In the genomic region with DNA sequence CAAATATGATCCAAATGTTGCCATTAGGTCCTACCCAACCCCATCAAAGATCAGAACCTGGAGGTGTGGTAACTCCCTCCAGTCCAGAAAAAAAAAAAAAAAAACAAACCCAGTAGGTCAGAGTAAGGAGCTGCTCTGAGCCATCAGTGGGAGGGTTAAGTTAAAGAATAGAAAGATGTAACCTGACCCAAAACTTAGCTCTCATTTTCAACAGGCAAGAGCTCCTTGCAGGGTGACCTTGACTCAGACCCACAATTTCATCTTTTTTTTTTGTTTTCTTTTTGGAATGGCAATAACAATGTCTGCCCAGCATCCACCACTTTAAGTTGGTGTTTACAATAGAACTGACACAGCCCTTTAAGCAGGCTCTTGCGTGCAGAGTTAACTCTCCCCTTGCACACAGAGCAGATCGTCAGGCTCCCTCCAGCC, we compare ENCODE assay signal across 2 cellular contexts.
TF ChIP-seq lines count a peak whose summit lies in the region.

No MANE protein-coding gene starts in this region.

TF ChIP-seq in HepG2, 621 proteins besides CTCF, POLR2A, EP300 and RAD21:
- TF ChIP-seq, protein P1, sequence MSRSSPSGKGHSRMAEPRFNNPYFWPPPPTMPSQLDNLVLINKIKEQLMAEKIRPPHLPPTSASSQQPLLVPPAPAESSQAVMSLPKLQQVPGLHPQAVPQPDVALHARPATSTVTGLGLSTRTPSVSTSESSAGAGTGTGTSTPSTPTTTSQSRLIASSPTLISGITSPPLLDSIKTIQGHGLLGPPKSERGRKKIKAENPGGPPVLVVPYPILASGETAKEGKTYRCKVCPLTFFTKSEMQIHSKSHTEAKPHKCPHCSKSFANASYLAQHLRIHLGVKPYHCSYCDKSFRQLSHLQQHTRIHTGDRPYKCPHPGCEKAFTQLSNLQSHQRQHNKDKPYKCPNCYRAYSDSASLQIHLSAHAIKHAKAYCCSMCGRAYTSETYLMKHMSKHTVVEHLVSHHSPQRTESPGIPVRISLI (CRISPR knock-in tag; IDR thresholded peaks at IDR 0.05; ENCODE audit: borderline replicate concordance), result peak; percentile 73
- TF ChIP-seq SIX1 (CRISPR knock-in tag; IDR thresholded peaks at IDR 0.05; ENCODE audit: borderline replicate concordance), result peak; percentile 27; the same call in 1 of the 2 replicates
- TF ChIP-seq, protein P2, sequence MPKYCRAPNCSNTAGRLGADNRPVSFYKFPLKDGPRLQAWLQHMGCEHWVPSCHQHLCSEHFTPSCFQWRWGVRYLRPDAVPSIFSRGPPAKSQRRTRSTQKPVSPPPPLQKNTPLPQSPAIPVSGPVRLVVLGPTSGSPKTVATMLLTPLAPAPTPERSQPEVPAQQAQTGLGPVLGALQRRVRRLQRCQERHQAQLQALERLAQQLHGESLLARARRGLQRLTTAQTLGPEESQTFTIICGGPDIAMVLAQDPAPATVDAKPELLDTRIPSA (CRISPR knock-in tag; IDR thresholded peaks at IDR 0.05; ENCODE audit: borderline replicate concordance), result no peak
- peak; percentile 19; the same call in 1 of the 2 replicates for TF ChIP-seq GATAD2A (CRISPR knock-in tag; IDR thresholded peaks at IDR 0.05)
- TF ChIP-seq NCOA2 (CRISPR knock-in tag; IDR thresholded peaks at IDR 0.05), result 0 out of 2 replicates have a peak, but pooled peaks have one; percentile 29
- TF ChIP-seq SNAI1 (CRISPR knock-in tag; IDR thresholded peaks at IDR 0.05; ENCODE audit: borderline replicate concordance), result no peak
- TF ChIP-seq FOXA3 (CRISPR knock-in tag; IDR thresholded peaks at IDR 0.05), result peak; percentile 64; the same call in 1 of the 2 replicates
- TF ChIP-seq, protein P3, sequence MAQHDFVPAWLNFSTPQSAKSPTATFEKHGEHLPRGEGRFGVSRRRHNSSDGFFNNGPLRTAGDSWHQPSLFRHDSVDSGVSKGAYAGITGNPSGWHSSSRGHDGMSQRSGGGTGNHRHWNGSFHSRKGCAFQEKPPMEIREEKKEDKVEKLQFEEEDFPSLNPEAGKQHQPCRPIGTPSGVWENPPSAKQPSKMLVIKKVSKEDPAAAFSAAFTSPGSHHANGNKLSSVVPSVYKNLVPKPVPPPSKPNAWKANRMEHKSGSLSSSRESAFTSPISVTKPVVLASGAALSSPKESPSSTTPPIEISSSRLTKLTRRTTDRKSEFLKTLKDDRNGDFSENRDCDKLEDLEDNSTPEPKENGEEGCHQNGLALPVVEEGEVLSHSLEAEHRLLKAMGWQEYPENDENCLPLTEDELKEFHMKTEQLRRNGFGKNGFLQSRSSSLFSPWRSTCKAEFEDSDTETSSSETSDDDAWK (CRISPR knock-in tag; IDR thresholded peaks at IDR 0.05), result no peak
- TF ChIP-seq ZNF782 (CRISPR knock-in tag; IDR thresholded peaks at IDR 0.05; ENCODE audit: borderline replicate concordance), result no peak
- TF ChIP-seq ZNF652 (CRISPR knock-in tag; IDR thresholded peaks at IDR 0.05; ENCODE audit: borderline replicate concordance, low read depth), result peak; percentile 65
- TF ChIP-seq HDAC2 (CRISPR knock-in tag; IDR thresholded peaks at IDR 0.05), result peak; percentile 34; the same call in 1 of the 2 replicates
- TF ChIP-seq POLR2G (IDR thresholded peaks at IDR 0.05; ENCODE audit: low read depth, low read length), result no peak
- TF ChIP-seq FOXO1 (CRISPR knock-in tag; IDR thresholded peaks at IDR 0.05), result peak; percentile 14; the same call in 1 of the 2 replicates
- TF ChIP-seq SIX4 (CRISPR knock-in tag; IDR thresholded peaks at IDR 0.05), result peak; percentile 76; the same call in 1 of the 2 replicates
- no peak for TF ChIP-seq SOX6 (IDR thresholded peaks at IDR 0.05)
- peak; percentile 34; the same call in 1 of the 2 replicates for TF ChIP-seq SOX6 (CRISPR knock-in tag; IDR thresholded peaks at IDR 0.05)
- TF ChIP-seq FOXA1 (IDR thresholded peaks at IDR 0.05), result no peak
- TF ChIP-seq FOXA1 (CRISPR knock-in tag; IDR thresholded peaks at IDR 0.05), result peak; percentile 43; the same call in 1 of the 2 replicates
- TF ChIP-seq ZBTB3 (CRISPR knock-in tag; IDR thresholded peaks at IDR 0.05; ENCODE audit: borderline replicate concordance, low read depth), result no peak
- TF ChIP-seq MATR3 (CRISPR knock-in tag; IDR thresholded peaks at IDR 0.05), result no peak
- no peak for TF ChIP-seq FOXP1 (IDR thresholded peaks at IDR 0.05)
- peak; percentile 21; the same call in 1 of the 2 replicates for TF ChIP-seq FOXP1 (CRISPR knock-in tag; IDR thresholded peaks at IDR 0.05)
- no peak for TF ChIP-seq SOX13 (IDR thresholded peaks at IDR 0.05)
- TF ChIP-seq SOX13 (CRISPR knock-in tag; conservative IDR thresholded peaks at IDR 0.05 in 1 of 2, IDR thresholded peaks at IDR 0.05 in 1 of 2), result peak in 1 of 2 experiments; percentile 58; a peak in 1 of 4 replicates
- 0 out of 2 replicates have a peak, but pooled peaks have one; percentile 22 for TF ChIP-seq ZBTB38 (CRISPR knock-in tag; IDR thresholded peaks at IDR 0.05)
TF ChIP-seq in HepG2: peak in this region for 14.

TF ChIP-seq in GM12878, 131 proteins besides CTCF, POLR2A, EP300 and RAD21:
- TF ChIP-seq, protein P4, sequence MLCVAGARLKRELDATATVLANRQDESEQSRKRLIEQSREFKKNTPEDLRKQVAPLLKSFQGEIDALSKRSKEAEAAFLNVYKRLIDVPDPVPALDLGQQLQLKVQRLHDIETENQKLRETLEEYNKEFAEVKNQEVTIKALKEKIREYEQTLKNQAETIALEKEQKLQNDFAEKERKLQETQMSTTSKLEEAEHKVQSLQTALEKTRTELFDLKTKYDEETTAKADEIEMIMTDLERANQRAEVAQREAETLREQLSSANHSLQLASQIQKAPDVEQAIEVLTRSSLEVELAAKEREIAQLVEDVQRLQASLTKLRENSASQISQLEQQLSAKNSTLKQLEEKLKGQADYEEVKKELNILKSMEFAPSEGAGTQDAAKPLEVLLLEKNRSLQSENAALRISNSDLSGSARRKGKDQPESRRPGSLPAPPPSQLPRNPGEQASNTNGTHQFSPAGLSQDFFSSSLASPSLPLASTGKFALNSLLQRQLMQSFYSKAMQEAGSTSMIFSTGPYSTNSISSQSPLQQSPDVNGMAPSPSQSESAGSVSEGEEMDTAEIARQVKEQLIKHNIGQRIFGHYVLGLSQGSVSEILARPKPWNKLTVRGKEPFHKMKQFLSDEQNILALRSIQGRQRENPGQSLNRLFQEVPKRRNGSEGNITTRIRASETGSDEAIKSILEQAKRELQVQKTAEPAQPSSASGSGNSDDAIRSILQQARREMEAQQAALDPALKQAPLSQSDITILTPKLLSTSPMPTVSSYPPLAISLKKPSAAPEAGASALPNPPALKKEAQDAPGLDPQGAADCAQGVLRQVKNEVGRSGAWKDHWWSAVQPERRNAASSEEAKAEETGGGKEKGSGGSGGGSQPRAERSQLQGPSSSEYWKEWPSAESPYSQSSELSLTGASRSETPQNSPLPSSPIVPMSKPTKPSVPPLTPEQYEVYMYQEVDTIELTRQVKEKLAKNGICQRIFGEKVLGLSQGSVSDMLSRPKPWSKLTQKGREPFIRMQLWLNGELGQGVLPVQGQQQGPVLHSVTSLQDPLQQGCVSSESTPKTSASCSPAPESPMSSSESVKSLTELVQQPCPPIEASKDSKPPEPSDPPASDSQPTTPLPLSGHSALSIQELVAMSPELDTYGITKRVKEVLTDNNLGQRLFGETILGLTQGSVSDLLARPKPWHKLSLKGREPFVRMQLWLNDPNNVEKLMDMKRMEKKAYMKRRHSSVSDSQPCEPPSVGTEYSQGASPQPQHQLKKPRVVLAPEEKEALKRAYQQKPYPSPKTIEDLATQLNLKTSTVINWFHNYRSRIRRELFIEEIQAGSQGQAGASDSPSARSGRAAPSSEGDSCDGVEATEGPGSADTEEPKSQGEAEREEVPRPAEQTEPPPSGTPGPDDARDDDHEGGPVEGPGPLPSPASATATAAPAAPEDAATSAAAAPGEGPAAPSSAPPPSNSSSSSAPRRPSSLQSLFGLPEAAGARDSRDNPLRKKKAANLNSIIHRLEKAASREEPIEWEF (IDR thresholded peaks at IDR 0.05; ENCODE audit: insufficient replicate concordance, low read depth, low read length), result no peak
- TF ChIP-seq, protein P5, sequence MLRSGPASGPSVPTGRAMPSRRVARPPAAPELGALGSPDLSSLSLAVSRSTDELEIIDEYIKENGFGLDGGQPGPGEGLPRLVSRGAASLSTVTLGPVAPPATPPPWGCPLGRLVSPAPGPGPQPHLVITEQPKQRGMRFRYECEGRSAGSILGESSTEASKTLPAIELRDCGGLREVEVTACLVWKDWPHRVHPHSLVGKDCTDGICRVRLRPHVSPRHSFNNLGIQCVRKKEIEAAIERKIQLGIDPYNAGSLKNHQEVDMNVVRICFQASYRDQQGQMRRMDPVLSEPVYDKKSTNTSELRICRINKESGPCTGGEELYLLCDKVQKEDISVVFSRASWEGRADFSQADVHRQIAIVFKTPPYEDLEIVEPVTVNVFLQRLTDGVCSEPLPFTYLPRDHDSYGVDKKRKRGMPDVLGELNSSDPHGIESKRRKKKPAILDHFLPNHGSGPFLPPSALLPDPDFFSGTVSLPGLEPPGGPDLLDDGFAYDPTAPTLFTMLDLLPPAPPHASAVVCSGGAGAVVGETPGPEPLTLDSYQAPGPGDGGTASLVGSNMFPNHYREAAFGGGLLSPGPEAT (IDR thresholded peaks at IDR 0.05; ENCODE audit: low read depth), result no peak
- TF ChIP-seq CREB1 (IDR thresholded peaks at IDR 0.05; ENCODE audit: low read depth) (no peak), STAT1 (conservative IDR thresholded peaks at IDR 0.05) (no peak), POLR2AphosphoS2 (IDR thresholded peaks at IDR 0.05; ENCODE audit: low read depth, low read length) (no peak), ZNF384 (IDR thresholded peaks at IDR 0.05; ENCODE audit: borderline replicate concordance, low read depth, low read length) (no peak), ZNF217 (IDR thresholded peaks at IDR 0.05) (no peak), ESRRA (IDR thresholded peaks at IDR 0.05; ENCODE audit: low read length) (no peak), SREBF1 (IDR thresholded peaks at IDR 0.05; ENCODE audit: low read length) (no peak), SMARCA5 (IDR thresholded peaks at IDR 0.05) (no peak), MTA3 (IDR thresholded peaks at IDR 0.05; ENCODE audit: borderline replicate concordance, low read length) (no peak), SIX5 (IDR thresholded peaks at IDR 0.05; ENCODE audit: low read depth, low read length, severe bottlenecking) (no peak)
- TF ChIP-seq, protein P6, sequence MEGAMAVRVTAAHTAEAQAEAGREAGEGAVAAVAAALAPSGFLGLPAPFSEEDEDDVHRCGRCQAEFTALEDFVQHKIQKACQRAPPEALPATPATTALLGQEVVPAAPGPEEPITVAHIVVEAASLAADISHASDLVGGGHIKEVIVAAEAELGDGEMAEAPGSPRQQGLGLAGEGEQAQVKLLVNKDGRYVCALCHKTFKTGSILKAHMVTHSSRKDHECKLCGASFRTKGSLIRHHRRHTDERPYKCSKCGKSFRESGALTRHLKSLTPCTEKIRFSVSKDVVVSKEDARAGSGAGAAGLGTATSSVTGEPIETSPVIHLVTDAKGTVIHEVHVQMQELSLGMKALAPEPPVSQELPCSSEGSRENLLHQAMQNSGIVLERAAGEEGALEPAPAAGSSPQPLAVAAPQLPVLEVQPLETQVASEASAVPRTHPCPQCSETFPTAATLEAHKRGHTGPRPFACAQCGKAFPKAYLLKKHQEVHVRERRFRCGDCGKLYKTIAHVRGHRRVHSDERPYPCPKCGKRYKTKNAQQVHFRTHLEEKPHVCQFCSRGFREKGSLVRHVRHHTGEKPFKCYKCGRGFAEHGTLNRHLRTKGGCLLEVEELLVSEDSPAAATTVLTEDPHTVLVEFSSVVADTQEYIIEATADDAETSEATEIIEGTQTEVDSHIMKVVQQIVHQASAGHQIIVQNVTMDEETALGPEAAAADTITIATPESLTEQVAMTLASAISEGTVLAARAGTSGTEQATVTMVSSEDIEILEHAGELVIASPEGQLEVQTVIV (IDR thresholded peaks at IDR 0.05; ENCODE audit: borderline replicate concordance, partially characterized antibody), result no peak
TF ChIP-seq in GM12878: peak in this region for 0.
